24 cellular contexts compared by ENCODE assay signal in genomic region chr20:62897666-62898065, GRCh38. TPM values are rescaled to one million over a fixed set of nuclear protein-coding genes. Genes with fewer than 3 reads are reported as not detected.
DNase-seq lines count a peak whose midpoint lies in the region; ATAC-seq and TF ChIP-seq lines count a peak whose summit lies in the region.
"Had no signal": no experiment of that assay in that cellular context is flagged by ENCODE, and none has a peak within 500 bp of the region (broad histone marks: within the 10 kb centered on the region; RNA-seq: fewer than 3 reads in every experiment).

No MANE protein-coding gene starts in this region.

- peaks cover 53% of the 10 kb centered on the region for H3K36me3 ChIP-seq in left ventricle myocardium inferior
- peaks cover 36% of the 10 kb centered on the region for H3K36me3 ChIP-seq in thoracic aorta
- H3K36me3 ChIP-seq: breast epithelium had no signal

- H3K9me3 ChIP-seq in left ventricle myocardium inferior (replicated peaks) = no peaks in the 10 kb centered on the region
- no peaks in the 10 kb centered on the region for H3K9me3 ChIP-seq in thoracic aorta
- H3K9me3 ChIP-seq: breast epithelium, prostate gland, stomach had no signal

- intact Hi-C loops in left ventricle myocardium inferior (cut with micrococcal nuclease) = no loop called here
- intact Hi-C loops in Right ventricle myocardium inferior (cut with DNase I) = no loop called here

- H3K27ac ChIP-seq in left ventricle myocardium inferior (replicated peaks) (no peak overlapping the region), epithelial cell of prostate (peak overlapping the region; percentile 1), thoracic aorta (peak overlapping the region; percentile 45 to 52)
- H3K27ac ChIP-seq: breast epithelium, HL-60 had no signal

- TF ChIP-seq CTCF in left ventricle myocardium inferior (IDR thresholded peaks at IDR 0.05; ENCODE audit: borderline replicate concordance) (no peak), thoracic aorta (IDR thresholded peaks at IDR 0.05) (no peak)

- ATAC-seq in Right ventricle myocardium inferior (no peak), thoracic aorta (ENCODE audit: insufficient number of reproducible peaks, low FRiP score, low read depth) (no peak)
- ATAC-seq: activated T-cell treated with anti-CD3 and anti-CD28 coated beads, Interleukin-2, amount 50 U/mL, for 72 hours; CD8-positive, alpha-beta T cell; left lobe of liver; Panc1; T-helper 17 cell had no signal

- peaks cover 35% of the 10 kb centered on the region for H3K4me1 ChIP-seq in left ventricle myocardium inferior
- peaks cover 20 to 36% of the 10 kb centered on the region in 2 donors for H3K4me1 ChIP-seq in thoracic aorta (ENCODE audit: control insufficient read depth in 1 of 2, low read depth in 2 of 2)

- H3K27me3 ChIP-seq in left ventricle myocardium inferior (ENCODE audit: low read depth) = no peaks in the 10 kb centered on the region
- no peaks in the 10 kb centered on the region for H3K27me3 ChIP-seq in thoracic aorta (replicated peaks; ENCODE audit: insufficient read depth)
- H3K27me3 ChIP-seq: breast epithelium, stomach had no signal

- no peak overlapping the region for H3K4me3 ChIP-seq in left ventricle myocardium inferior
- H3K4me3 ChIP-seq in thoracic aorta = no peak overlapping the region
- H3K4me3 ChIP-seq: breast epithelium, prostate gland, stomach had no signal

- DNase-seq in left ventricle myocardium inferior = peak; percentile 5
- no peak for DNase-seq in Right ventricle myocardium inferior (ENCODE audit: missing footprints)
- DNase-seq in NCI-H524 (lab: John Stamatoyannopoulos, UW) = peak; percentile 90 to 91
- no peak for DNase-seq in epithelial cell of prostate (ENCODE audit: low read depth, low spot score)
- no peak for DNase-seq in thoracic aorta (ENCODE audit: low spot score)
- DNase-seq in anterior cingulate cortex (lab: John Stamatoyannopoulos, UW) = no peak
- no peak for DNase-seq in SHP77 (lab: John Stamatoyannopoulos, UW)
- no peak for DNase-seq in NCI-H2081 (lab: John Stamatoyannopoulos, UW)
- DNase-seq: activated CD4-positive, alpha-beta memory T cell treated with anti-CD3 and anti-CD28 coated beads, Interleukin-2, amount 10 ng/mL, durations not matched to agents 7 days and 5 days; activated T-cell treated with anti-CD3 and anti-CD28 coated beads, Interleukin-2, amount 50 U/mL, for 72 hours; CD8-positive, alpha-beta T cell; DND-41; midbrain; NCI-H226; small intestine; stimulated activated CD4-positive, alpha-beta T cell treated with anti-CD3 and anti-CD28 coated beads, Interleukin-4, amount 100 ng/mL, for 1 hour; stomach; T-helper 17 cell had no signal

RNA-seq across cellular contexts. Expression of gene DIDO1, which starts 28.6 kb away (rescaled TPM):
- total RNA-seq in left ventricle myocardium inferior (37.0 TPM), Right ventricle myocardium inferior (33.5 TPM), thoracic aorta (10 to 100 TPM; 63.8 to 80.4 TPM)

RNA-seq across cellular contexts. Expression of gene TCFL5, which starts 36.0 kb away (rescaled TPM):
- total RNA-seq in left ventricle myocardium inferior (6.6 TPM), Right ventricle myocardium inferior (6.0 TPM), thoracic aorta (1 to 10 TPM; 3.8 to 6.2 TPM)

RNA-seq across cellular contexts. Expression of gene GID8, which starts 40.3 kb away (rescaled TPM):
- total RNA-seq in left ventricle myocardium inferior (16.2 TPM), Right ventricle myocardium inferior (16.1 TPM), thoracic aorta (10 to 100 TPM; 29.1 to 30.3 TPM)

RNA-seq across cellular contexts. Expression of gene SLC17A9, which starts 54.8 kb away (rescaled TPM):
- total RNA-seq in left ventricle myocardium inferior (0.47 TPM), Right ventricle myocardium inferior (0.41 TPM), thoracic aorta (10 to 100 TPM; 17.9 to 18.8 TPM)
- total RNA-seq: SK-MEL-5 had no signal

Comparison
In these comparisons a context has a peak if more than half of its experiments do, and no peak if none do; other contexts are left out.
1. DNase-seq: peak in left ventricle myocardium inferior (single experiment) and NCI-H524 (2 of 2); none in Right ventricle myocardium inferior (single experiment), epithelial cell of prostate (single experiment), thoracic aorta (single experiment), anterior cingulate cortex (0 of 58), SHP77 (0 of 2) and NCI-H2081 (0 of 2).